9 cellular contexts compared by ENCODE assay signal in genomic region chr2:191565647-191566198, GRCh38.
DNase-seq lines count a peak whose midpoint lies in the region; ATAC-seq, FAIRE-seq and TF ChIP-seq lines count a peak whose summit lies in the region.
"Had no signal": no experiment of that assay in that cellular context is flagged by ENCODE, and none has a peak within 500 bp of the region (broad histone marks: within the 10 kb centered on the region; RNA-seq: fewer than 3 reads in every experiment).

No MANE protein-coding gene starts in this region.

- FAIRE-seq in GM12891 (lab: Jason Lieb, UNC) = no peak

- H3K4me1 Mint-ChIP-seq in dendritic cell treated with granulocyte-macrophage colony-stimulating factor and Interleukin-4, amounts not matched to agents 40 ng/mL and 50 ng/mL, for 4 days (ENCODE audit: low read depth) = peaks cover 29% of the 10 kb centered on the region

- H3K4me3 Mint-ChIP-seq in dendritic cell treated with granulocyte-macrophage colony-stimulating factor and Interleukin-4, amounts not matched to agents 40 ng/mL and 50 ng/mL, for 4 days = no peak overlapping the region

- intact Hi-C loops in dendritic cell treated with granulocyte-macrophage colony-stimulating factor and Interleukin-4, amounts not matched to agents 40 ng/mL and 50 ng/mL, for 4 days (cut with micrococcal nuclease) = loop anchor here (1.0 kb wide), 1 partner anchor 126 kb away; no protein-coding TSS in a partner anchor

- DNase-seq in GM12891 (ENCODE audit: insufficient read length, low spot score) = no peak
- peak; percentile 28 for DNase-seq in HuH-7 (ENCODE audit: low spot score)
- no peak for DNase-seq in NCI-H748 treated with DMSO at 0.1 percent for 48 hours (lab: John Stamatoyannopoulos, UW)
- no peak for DNase-seq in NCI-H748 (lab: John Stamatoyannopoulos, UW; ENCODE audit: unreplicated experiment)
- no peak for DNase-seq in stimulated activated CD4-positive, alpha-beta T cell treated with anti-CD3 and anti-CD28 coated beads, Interleukin-1b, Interleukin-23, amount 100 ng/mL, for 48 hours
- DNase-seq: activated gamma-delta T cell had no signal

- no peak for TF ChIP-seq POLR2A in GM12891 (IDR thresholded peaks at IDR 0.05; ENCODE audit: low read depth, low read length)

- H3K36me3 Mint-ChIP-seq in dendritic cell treated with granulocyte-macrophage colony-stimulating factor and Interleukin-4, amounts not matched to agents 40 ng/mL and 50 ng/mL, for 4 days (ENCODE audit: low read depth) = no peaks in the 10 kb centered on the region

- no peaks in the 10 kb centered on the region for H3K9me3 Mint-ChIP-seq in dendritic cell treated with granulocyte-macrophage colony-stimulating factor and Interleukin-4, amounts not matched to agents 40 ng/mL and 50 ng/mL, for 4 days

- H3K27me3 Mint-ChIP-seq in dendritic cell treated with granulocyte-macrophage colony-stimulating factor and Interleukin-4, amounts not matched to agents 40 ng/mL and 50 ng/mL, for 4 days = peaks cover 5% of the 10 kb centered on the region

- peak overlapping the region; percentile 31 for H3K27ac Mint-ChIP-seq in dendritic cell treated with granulocyte-macrophage colony-stimulating factor and Interleukin-4, amounts not matched to agents 40 ng/mL and 50 ng/mL, for 4 days

- ATAC-seq in GM21786 (IDR thresholded peaks at IDR 0.05; ENCODE audit: unreplicated experiment) = peak; percentile 69
- ATAC-seq in esophagus mucosa = no peak

TF ChIP-seq in GM12891, 5 proteins besides CTCF, POLR2A, EP300 and RAD21:
- peak; percentile 71 for TF ChIP-seq SPI1 (IDR thresholded peaks at IDR 0.05; ENCODE audit: low read depth, low read length)
- no peak for TF ChIP-seq TAF1 (IDR thresholded peaks at IDR 0.05; ENCODE audit: low read depth, low read length)
- TF ChIP-seq PAX5 (IDR thresholded peaks at IDR 0.05; ENCODE audit: insufficient read depth, low read length, severe bottlenecking) = no peak
